Comparison of ENCODE assay signal across 8 cellular contexts in the genomic region with DNA sequence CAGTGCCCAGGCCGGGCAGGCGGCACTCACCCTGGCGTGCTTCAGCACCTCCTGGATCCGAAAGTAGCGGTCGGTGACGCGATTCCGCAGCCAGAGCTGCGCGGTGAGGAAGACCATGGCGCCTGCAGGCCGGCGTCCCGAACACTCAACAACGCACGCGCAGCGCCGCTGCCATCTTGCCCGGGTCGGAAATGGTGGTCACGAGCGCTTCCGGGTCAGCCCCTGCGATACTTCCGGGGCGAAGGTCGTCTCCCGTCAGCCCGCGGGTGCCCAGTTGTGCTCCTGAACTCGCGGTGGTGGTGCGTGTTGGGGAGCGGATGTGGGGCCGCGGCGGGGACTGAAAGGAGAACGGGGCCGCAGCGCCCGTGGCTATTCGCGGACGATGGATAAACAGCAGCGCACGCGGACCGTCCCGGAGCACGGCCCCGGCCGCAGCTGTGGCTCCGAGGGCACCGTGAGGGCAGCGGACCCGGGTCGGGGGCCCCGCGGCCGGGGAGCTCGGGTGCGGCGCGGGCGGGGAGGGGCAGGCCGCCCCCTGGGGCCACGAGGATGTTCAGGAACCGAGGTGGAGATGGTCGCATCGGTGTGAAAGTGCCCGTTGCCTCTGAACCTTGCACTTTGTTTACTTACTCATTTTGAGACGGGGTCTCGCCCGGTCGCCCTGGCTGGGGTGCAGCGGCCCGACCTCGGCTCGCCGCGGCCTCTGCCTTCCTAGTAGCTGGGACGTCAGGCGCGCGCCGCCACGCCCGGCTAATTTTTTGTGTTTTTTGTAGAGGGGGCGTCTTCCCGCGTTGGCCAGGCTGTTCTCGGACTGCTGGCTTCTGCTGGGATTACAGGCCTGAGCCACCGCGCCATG. TPM values are rescaled to one million over a fixed set of nuclear protein-coding genes. Genes with fewer than 3 reads are reported as not detected.
DNase-seq lines count a peak whose midpoint lies in the region; ATAC-seq and TF ChIP-seq lines count a peak whose summit lies in the region.

A gene (minus strand): TSS at position 193 of the 856 bp plus-strand sequence. CDS start 76 bp downstream, at position 117.

- H3K4me3 ChIP-seq in heart right ventricle, result peak within 1 kb of the TSS; percentile 69 to 99 (median 93)
- H3K4me3 ChIP-seq in upper lobe of left lung, result peak within 1 kb of the TSS; percentile 82 to 97 (median 90)

- TF ChIP-seq CTCF in GM13976 (IDR thresholded peaks at IDR 0.05; ENCODE audit: borderline replicate concordance, control extremely low read depth, extremely low read depth, insufficient read depth, missing control alignments) (no peak), heart right ventricle (IDR thresholded peaks at IDR 0.05) (no peak), upper lobe of left lung (IDR thresholded peaks at IDR 0.05) (peak in 3 of 6 experiments; percentile 3 to 20 (median 15))

- H3K4me1 ChIP-seq in heart right ventricle (peaks cover 0 to 50% (median 32%) of the 10 kb centered on the region in 9 donors), upper lobe of left lung (peaks cover 31 to 47% (median 33%) of the 10 kb centered on the region in 4 donors)

- DNase-seq in GM13976 (ENCODE audit: low spot score) (peak; percentile 98), NCI-H146 (lab: John Stamatoyannopoulos, UW) (peak; percentile 84), T-cell (peak; percentile 90 to 98 (median 96)), heart right ventricle (peak; percentile 95 to 96), posterior vena cava (ENCODE audit: low spot score) (peak; percentile 99), upper lobe of left lung (peak; percentile 95 to 98)

- H3K9me3 ChIP-seq in heart right ventricle, result peaks cover 0 to 2% (median 0%) of the 10 kb centered on the region in 11 donors
- H3K9me3 ChIP-seq in upper lobe of left lung, result no peaks in the 10 kb centered on the region

- intact Hi-C loops in heart right ventricle (cut with DNase I) (loop anchor here in 4 of 10 donors (1.0 to 10.0 kb wide), 4 partner anchors 27 to 97 kb away; a partner anchor contains a TSS), posterior vena cava (cut with DNase I) (no loop called here)

- 0 to 1% (median 1%) methylated on average over 91 to 96 of the region's 96 CpGs for WGBS in adipose tissue, 3 donors
- WGBS in heart right ventricle, 2 donors, result 0% methylated on average over 86 to 96 of the region's 96 CpGs
- 0 to 1% methylated on average over 59 to 61 of the region's 96 CpGs for WGBS in upper lobe of left lung, 2 donors

- H3K27ac ChIP-seq in adipose tissue (ENCODE audit: low read depth, low read length), result no peak within 1 kb of the TSS
- H3K27ac ChIP-seq in heart right ventricle, result peak within 1 kb of the TSS; percentile 70 to 94 (median 88)
- peak within 1 kb of the TSS; percentile 83 to 90 (median 85) for H3K27ac ChIP-seq in upper lobe of left lung

- no peaks in the 10 kb centered on the region for H3K27me3 Mint-ChIP-seq in T-cell

- H3K4me1 Mint-ChIP-seq in T-cell, result peaks cover 33 to 49% (median 41%) of the 10 kb centered on the region in 3 donors

- ATAC-seq in HG02852 (IDR thresholded peaks at IDR 0.05; ENCODE audit: unreplicated experiment) (peak; percentile 84), T-cell (replicated peaks in 1 of 4) (peak; percentile 95 to 97 (median 96)), heart right ventricle (peak; percentile 95 to 99 (median 98)), upper lobe of left lung (ENCODE audit: low FRiP score in 2 of 2) (peak; percentile 95 to 100)

- in situ Hi-C loops in GM13976 (cut with MboI; ENCODE audit: low sequenced_read_pairs, unreplicated experiment), result no loop called here

- POLR2A ChIA-PET in T-cell (lab: Charles Lee), result no interaction called here

- no peaks in the 10 kb centered on the region for H3K9me3 Mint-ChIP-seq in T-cell

- H3K27me3 ChIP-seq in heart right ventricle (no peaks in the 10 kb centered on the region), upper lobe of left lung (no peaks in the 10 kb centered on the region)

- TF ChIP-seq POLR2A in upper lobe of left lung (IDR thresholded peaks at IDR 0.05), result peak in 3 of 4 donors; percentile 44 to 86 (median 73)

- CTCF ChIA-PET in T-cell (lab: Charles Lee), result interaction anchor here in 1 of 2 donors (0.8 to 1.2 kb wide), 3 partner anchors 8 to 97 kb away, joined by 3 to 8 read pairs (median 5); a partner anchor contains a TSS

- TF ChIP-seq EP300 in upper lobe of left lung (IDR thresholded peaks at IDR 0.05), result peak in 1 of 4 donors; percentile 81

- H3K36me3 Mint-ChIP-seq in T-cell, result peaks cover 19% of the 10 kb centered on the region

- peak within 1 kb of the TSS; percentile 93 to 97 for H3K27ac Mint-ChIP-seq in T-cell

- peaks cover 0 to 40% (median 32%) of the 10 kb centered on the region in 9 donors for H3K36me3 ChIP-seq in heart right ventricle
- H3K36me3 ChIP-seq in upper lobe of left lung, result peaks cover 12 to 39% (median 29%) of the 10 kb centered on the region in 4 donors

- H3K4me3 Mint-ChIP-seq in T-cell, result peak within 1 kb of the TSS; percentile 89 to 95 (median 91)

RNA-seq across cellular contexts. Expression of the gene that starts here (rescaled TPM):
- total RNA-seq in T-cell, result 100 to 1,000 TPM; 106 to 123 (median 114) TPM
- polyA plus RNA-seq in adipose tissue, result 100 to 1,000 TPM; 110 to 228 (median 190) TPM
- 100 to 1,000 TPM; 116 to 162 (median 132) TPM for total RNA-seq in heart right ventricle
- polyA plus RNA-seq in heart right ventricle, result 100 to 1,000 TPM; 124 to 224 TPM
- total RNA-seq in posterior vena cava, result 10 to 100 TPM; 69.7 to 75.0 TPM
- total RNA-seq in upper lobe of left lung, result 100 to 1,000 TPM in 3 of 6 donors, 10 to 100 TPM in 3; 90.7 to 145 (median 101) TPM
